ENCODE assay signal across 8 cellular contexts in genomic region chr15:74127954-74128784, GRCh38. TPM values are rescaled to one million over a fixed set of nuclear protein-coding genes. Genes with fewer than 3 reads are reported as not detected.
DNase-seq lines count a peak whose midpoint lies in the region; ATAC-seq and TF ChIP-seq lines count a peak whose summit lies in the region.

No MANE protein-coding gene starts in this region.

- TF ChIP-seq CTCF in natural killer cell (IDR thresholded peaks at IDR 0.05): no peak

- peaks cover 43% of the 10 kb centered on the region for H4K20me1 ChIP-seq in BLaER1

- H3K27me3 Mint-ChIP-seq in naive thymus-derived CD8-positive, alpha-beta T cell: peaks cover 20 to 87% (median 58%) of the 10 kb centered on the region in 5 donors
- H3K27me3 Mint-ChIP-seq in natural killer cell (ENCODE audit: low read depth in 2 of 2): peaks cover 55 to 60% of the 10 kb centered on the region in 2 donors

- DNase-seq in NCI-H1092 (lab: John Stamatoyannopoulos, UW) (peak; percentile 53), natural killer cell (no peak), Ammon's horn (ENCODE audit: low spot score) (no peak), NCI-H446 (lab: John Stamatoyannopoulos, UW) (no peak)
- DNase-seq in naive thymus-derived CD8-positive, alpha-beta T cell: no peak

- ATAC-seq in naive thymus-derived CD8-positive, alpha-beta T cell: peak in 1 of 2 donors; percentile 36
- ATAC-seq in natural killer cell (no peak), GM19463 (IDR thresholded peaks at IDR 0.05; ENCODE audit: unreplicated experiment) (no peak)

- intact Hi-C loops in natural killer cell (cut with micrococcal nuclease): loop anchor here (1.0 kb wide), 1 partner anchor 194 kb away; no protein-coding TSS in a partner anchor

- H3K9me3 Mint-ChIP-seq in naive thymus-derived CD8-positive, alpha-beta T cell: no peaks in the 10 kb centered on the region
- no peaks in the 10 kb centered on the region for H3K9me3 Mint-ChIP-seq in natural killer cell

- peak overlapping the region; percentile 4 to 74 (median 62) for H3K4me3 Mint-ChIP-seq in naive thymus-derived CD8-positive, alpha-beta T cell
- H3K4me3 Mint-ChIP-seq in natural killer cell: no peak overlapping the region

- H3K4me3 ChIP-seq in BLaER1: peak overlapping the region; percentile 59
- H3K4me3 ChIP-seq in ectodermal cell (ENCODE audit: insufficient read depth, low read depth, low read length): peak overlapping the region; percentile 34

- H3K27me3 ChIP-seq in BLaER1: peaks cover 67% of the 10 kb centered on the region
- peaks cover 70% of the 10 kb centered on the region for H3K27me3 ChIP-seq in ectodermal cell (ENCODE audit: control insufficient read depth, insufficient read depth, low read length, poor library complexity, severe bottlenecking)

- POLR2A ChIA-PET in naive thymus-derived CD8-positive, alpha-beta T cell (lab: Charles Lee): interaction anchor here (0.7 to 1.7 kb wide), 3 partner anchors 137 to 195 kb away, joined by 3 to 4 read pairs (median 3); no protein-coding TSS in a partner anchor

- H3K36me3 Mint-ChIP-seq in naive thymus-derived CD8-positive, alpha-beta T cell: no peaks in the 10 kb centered on the region
- H3K36me3 Mint-ChIP-seq in natural killer cell: no peaks in the 10 kb centered on the region

- H3K4me1 ChIP-seq in BLaER1: peaks cover 50% of the 10 kb centered on the region
- H3K4me1 ChIP-seq in ectodermal cell (ENCODE audit: control insufficient read depth, insufficient read depth, low read length): peaks cover 36% of the 10 kb centered on the region

- no peak overlapping the region for H3K9ac ChIP-seq in BLaER1

- H3K27ac ChIP-seq in BLaER1: no peak overlapping the region
- H3K27ac ChIP-seq in ectodermal cell (ENCODE audit: insufficient read depth, low read depth, low read length, poor library complexity, severe bottlenecking): no peak overlapping the region

- H3K27ac Mint-ChIP-seq in naive thymus-derived CD8-positive, alpha-beta T cell: no peak overlapping the region
- H3K27ac Mint-ChIP-seq in natural killer cell: no peak overlapping the region

- WGBS in ectodermal cell, 2 experiments: 1 to 2% methylated on average over 53 of the region's 53 CpGs

- H3K36me3 ChIP-seq in BLaER1 (no peaks in the 10 kb centered on the region), ectodermal cell (ENCODE audit: control insufficient read depth, insufficient read depth, low read length) (no peaks in the 10 kb centered on the region)

- peak overlapping the region; percentile 85 for H3K4me2 ChIP-seq in BLaER1

- H3K9me3 ChIP-seq in BLaER1 (peaks cover 17% of the 10 kb centered on the region), ectodermal cell (ENCODE audit: control insufficient read depth, low read length) (no peaks in the 10 kb centered on the region)

- H3K4me1 Mint-ChIP-seq in naive thymus-derived CD8-positive, alpha-beta T cell: peaks cover 15 to 41% (median 35%) of the 10 kb centered on the region in 4 donors
- H3K4me1 Mint-ChIP-seq in natural killer cell: no peaks in the 10 kb centered on the region

RNA-seq across cellular contexts. Expression of gene ISLR2, which starts 2.2 kb away (rescaled TPM):
- 1.5 TPM for polyA plus RNA-seq in ectodermal cell (2013, experiment 1 of 4)
- polyA plus RNA-seq in ectodermal cell (2013, experiment 2 of 4): 1.3 TPM
- 0.59 TPM for polyA plus RNA-seq in ectodermal cell (2013, experiment 3 of 4)
- 0.89 TPM for polyA plus RNA-seq in ectodermal cell (2013, experiment 4 of 4)
- not detected for total RNA-seq in naive thymus-derived CD8-positive, alpha-beta T cell
- not detected for polyA plus RNA-seq in naive thymus-derived CD8-positive, alpha-beta T cell
- total RNA-seq in natural killer cell: not detected

RNA-seq across cellular contexts. Expression of gene ISLR, which starts 45.3 kb away (rescaled TPM):
- polyA plus RNA-seq in ectodermal cell (2013, experiment 1 of 4): 1.5 TPM
- 1.1 TPM for polyA plus RNA-seq in ectodermal cell (2013, experiment 2 of 4)
- 1.4 TPM for polyA plus RNA-seq in ectodermal cell (2013, experiment 3 of 4)
- 2.1 TPM for polyA plus RNA-seq in ectodermal cell (2013, experiment 4 of 4)
- total RNA-seq in naive thymus-derived CD8-positive, alpha-beta T cell: not detected
- polyA plus RNA-seq in naive thymus-derived CD8-positive, alpha-beta T cell: not detected
- total RNA-seq in natural killer cell: not detected

RNA-seq across cellular contexts. Expression of gene GOLGA6A, which starts 45.8 kb away (rescaled TPM):
- polyA plus RNA-seq in ectodermal cell (2013, experiment 1 of 4): 0.44 TPM
- polyA plus RNA-seq in ectodermal cell (2013, experiment 2 of 4): not detected
- not detected for polyA plus RNA-seq in ectodermal cell (2013, experiment 3 of 4)
- polyA plus RNA-seq in ectodermal cell (2013, experiment 4 of 4): 0.12 TPM
- under 1 TPM; 0.16 to 0.39 TPM for total RNA-seq in naive thymus-derived CD8-positive, alpha-beta T cell
- polyA plus RNA-seq in naive thymus-derived CD8-positive, alpha-beta T cell: under 1 TPM in 1 of 3 donors, not detected in 2; 0.05 TPM
- total RNA-seq in natural killer cell: under 1 TPM in 2 of 3 donors, not detected in 1; 0.16 to 0.82 TPM
